Comparison of ENCODE assay signal across 20 cellular contexts in the genomic region with DNA sequence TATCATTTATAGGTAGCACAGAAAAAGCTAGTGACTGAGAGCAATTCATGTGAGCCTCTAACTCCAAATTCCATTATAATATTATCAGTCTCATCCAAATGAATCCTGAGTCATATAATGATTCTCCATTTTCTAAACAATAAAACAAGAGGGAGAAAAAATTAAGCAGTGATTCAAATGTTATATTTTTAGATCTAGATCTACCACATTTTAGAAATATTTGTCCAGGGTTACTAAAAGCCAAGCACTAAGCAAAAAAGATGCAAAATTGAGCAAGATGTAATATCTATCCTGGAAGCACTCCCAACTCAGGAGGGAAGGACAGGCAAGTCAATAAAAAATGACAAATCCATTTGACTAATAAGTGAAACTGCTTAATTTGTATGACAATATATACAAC.
A peak's percentile ranks its signal among the peaks of the same experiment; 100 is the strongest.
DNase-seq lines count a peak whose midpoint lies in the region; ATAC-seq and TF ChIP-seq lines count a peak whose summit lies in the region.
"Had no signal": no experiment of that assay in that cellular context is flagged by ENCODE, and none has a peak within 500 bp of the region (broad histone marks: within the 10 kb centered on the region; RNA-seq: fewer than 3 reads in every experiment).

No MANE protein-coding gene starts in this region.

- H3K9me3 ChIP-seq in SK-N-SH (no peaks in the 10 kb centered on the region; the same call in 1 of the 2 replicates), gastrocnemius medialis (no peaks in the 10 kb centered on the region), vagina (no peaks in the 10 kb centered on the region)
- H3K9me3 ChIP-seq: colonic mucosa had no signal

- TF ChIP-seq POLR2A in gastrocnemius medialis (IDR thresholded peaks at IDR 0.05) (no peak), vagina (IDR thresholded peaks at IDR 0.05) (no peak)

- H4K20me1 ChIP-seq in SK-N-SH (ENCODE audit: insufficient read depth): no peaks in the 10 kb centered on the region; the same call in 1 of the 2 replicates

- peak; percentile 35 for DNase-seq in GM03348 (ENCODE audit: low spot score)
- DNase-seq in SK-N-SH: no peak
- DNase-seq in foreskin fibroblast: peak; percentile 41 to 57
- no peak for DNase-seq in gastrocnemius medialis
- DNase-seq in vagina (ENCODE audit: extremely low spot score in 2 of 2): no peak
- DNase-seq in DMS153 (lab: John Stamatoyannopoulos, UW): no peak
- no peak for DNase-seq in NCI-H748 (lab: John Stamatoyannopoulos, UW; ENCODE audit: unreplicated experiment)
- DNase-seq: activated CD4-positive, CD25-positive, alpha-beta regulatory T cell; activated CD8-positive, alpha-beta T cell treated with anti-CD3 and anti-CD28 coated beads for 36 hours; activated T-cell treated with anti-CD3 and anti-CD28 coated beads, Interleukin-2, amount 50 U/mL, for 4 hours; brain microvascular endothelial cell; colonic mucosa; MG63; NCI-H1436 treated with DMSO at 0.1 percent for 48 hours; NCI-H82; OCI-M1; SIG-M5; stimulated activated CD4-positive, alpha-beta T cell treated with anti-CD3 and anti-CD28 coated beads, Interleukin-2, amount 100 ng/mL, for 48 hours had no signal

- TF ChIP-seq EP300 in SK-N-SH (IDR thresholded peaks at IDR 0.05; ENCODE audit: borderline replicate concordance in 1 of 2, low read depth in 1 of 2, low read length in 1 of 2): no peak

- POLR2A ChIA-PET in SK-N-SH (lab: Yijun Ruan, JAX): no interaction called here

- peak overlapping the region in 1 of 2 experiments; percentile 48; a peak in 3 of 4 replicates for H3K27ac ChIP-seq in SK-N-SH (ENCODE audit: low read depth in 2 of 2, low read length in 1 of 2)
- peak overlapping the region in 3 of 4 donors; percentile 49 to 59 (median 56) for H3K27ac ChIP-seq in gastrocnemius medialis
- H3K27ac ChIP-seq in vagina: no peak overlapping the region
- H3K27ac ChIP-seq: BLaER1 treated with 17β-estradiol and CSF1 and Interleukin-3, amounts not matched to agents 10 nM and 100 nM; brain microvascular endothelial cell; colonic mucosa; skin epidermis had no signal

- H3F3A ChIP-seq in SK-N-SH (replicated peaks; ENCODE audit: insufficient read depth): peaks cover 10% of the 10 kb centered on the region

- no peaks in the 10 kb centered on the region for H3K27me3 ChIP-seq in SK-N-SH (ENCODE audit: insufficient read depth)
- H3K27me3 ChIP-seq in gastrocnemius medialis: no peaks in the 10 kb centered on the region
- H3K27me3 ChIP-seq in vagina: no peaks in the 10 kb centered on the region
- H3K27me3 ChIP-seq: BLaER1 treated with 17β-estradiol and CSF1 and Interleukin-3, amounts not matched to agents 10 nM and 100 nM; brain microvascular endothelial cell; colonic mucosa; MG63 had no signal

- no peak overlapping the region for H3K4me2 ChIP-seq in SK-N-SH
- H3K4me2 ChIP-seq: BLaER1 treated with 17β-estradiol and CSF1 and Interleukin-3, amounts not matched to agents 10 nM and 100 nM had no signal

- intact Hi-C loops in gastrocnemius medialis (cut with DNase I; ENCODE audit: low total_unique reads): no loop called here
- intact Hi-C loops in vagina (cut with DNase I): no loop called here

- CTCF ChIA-PET in SK-N-SH (lab: Yijun Ruan, JAX): no interaction called here

- in situ Hi-C loops in gastrocnemius medialis (cut with MboI; ENCODE audit: low sequenced_read_pairs in 4 of 4): no loop called here

- H3K4me1 ChIP-seq in SK-N-SH (ENCODE audit: control insufficient read depth in 1 of 2, insufficient read depth in 2 of 2, low read depth in 1 of 2, low read length in 1 of 2): peaks cover 0 to 12% of the 10 kb centered on the region in 2 experiments; a peak in 1 of 4 replicates
- peaks cover 27 to 39% of the 10 kb centered on the region in 2 donors for H3K4me1 ChIP-seq in gastrocnemius medialis
- no peaks in the 10 kb centered on the region for H3K4me1 ChIP-seq in vagina
- H3K4me1 ChIP-seq: colonic mucosa had no signal

- TF ChIP-seq RAD21 in SK-N-SH (IDR thresholded peaks at IDR 0.05; ENCODE audit: low read length): no peak

- peak in 1 of 2 donors; percentile 45 for ATAC-seq in gastrocnemius medialis
- ATAC-seq: activated CD8-positive, alpha-beta T cell treated with anti-CD3 and anti-CD28 coated beads for 36 hours; activated T-cell treated with anti-CD3 and anti-CD28 coated beads, Interleukin-2, amount 50 U/mL, for 4 hours had no signal

- H2AFZ ChIP-seq in SK-N-SH (ENCODE audit: low read depth): no peak overlapping the region

- H3K79me2 ChIP-seq in SK-N-SH (ENCODE audit: insufficient read depth): 0 out of 2 replicates have a peak, but pooled peaks cover 4% of the 10 kb centered on the region

- H3K9ac ChIP-seq in SK-N-SH: no peak overlapping the region
- H3K9ac ChIP-seq: BLaER1 treated with 17β-estradiol and CSF1 and Interleukin-3, amounts not matched to agents 10 nM and 100 nM had no signal

- H3K4me3 ChIP-seq in SK-N-SH (ENCODE audit: low read depth in 2 of 2, low read length in 1 of 2) (no peak overlapping the region), foreskin fibroblast (ENCODE audit: low read depth in 1 of 2, low read length in 2 of 2) (no peak overlapping the region), gastrocnemius medialis (no peak overlapping the region), vagina (no peak overlapping the region)
- H3K4me3 ChIP-seq: BLaER1 treated with 17β-estradiol and CSF1 and Interleukin-3, amounts not matched to agents 10 nM and 100 nM; colonic mucosa; MG63; skin epidermis had no signal

- H3K36me3 ChIP-seq in SK-N-SH (replicated peaks in 1 of 2; ENCODE audit: control insufficient read depth in 1 of 2, insufficient read depth in 2 of 2, low read length in 1 of 2) (no peaks in the 10 kb centered on the region), gastrocnemius medialis (no peaks in the 10 kb centered on the region), vagina (no peaks in the 10 kb centered on the region)
- H3K36me3 ChIP-seq: brain microvascular endothelial cell, colonic mucosa, MG63 had no signal

- TF ChIP-seq CTCF in SK-N-SH (IDR thresholded peaks at IDR 0.05) (no peak), foreskin fibroblast (IDR thresholded peaks at IDR 0.05; ENCODE audit: low read depth, low read length) (no peak), gastrocnemius medialis (IDR thresholded peaks at IDR 0.05 in 4 of 5, conservative IDR thresholded peaks at IDR 0.05 in 1 of 5) (no peak), vagina (IDR thresholded peaks at IDR 0.05) (no peak)

- no peaks in the 10 kb centered on the region for H3K9me2 ChIP-seq in SK-N-SH

TF ChIP-seq in SK-N-SH, 30 proteins besides CTCF, POLR2A, EP300 and RAD21:
- no peak for TF ChIP-seq GATA2 (CRISPR knock-in tag; IDR thresholded peaks at IDR 0.05)
- TF ChIP-seq MXI1 (IDR thresholded peaks at IDR 0.05; ENCODE audit: low read depth, low read length): no peak
- no peak for TF ChIP-seq EZH2phosphoT487 (IDR thresholded peaks at IDR 0.05; ENCODE audit: borderline replicate concordance, low read depth)
- TF ChIP-seq, protein P1, sequence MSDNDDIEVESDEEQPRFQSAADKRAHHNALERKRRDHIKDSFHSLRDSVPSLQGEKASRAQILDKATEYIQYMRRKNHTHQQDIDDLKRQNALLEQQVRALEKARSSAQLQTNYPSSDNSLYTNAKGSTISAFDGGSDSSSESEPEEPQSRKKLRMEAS (IDR thresholded peaks at IDR 0.05; ENCODE audit: low read depth): no peak
- TF ChIP-seq, protein P2, sequence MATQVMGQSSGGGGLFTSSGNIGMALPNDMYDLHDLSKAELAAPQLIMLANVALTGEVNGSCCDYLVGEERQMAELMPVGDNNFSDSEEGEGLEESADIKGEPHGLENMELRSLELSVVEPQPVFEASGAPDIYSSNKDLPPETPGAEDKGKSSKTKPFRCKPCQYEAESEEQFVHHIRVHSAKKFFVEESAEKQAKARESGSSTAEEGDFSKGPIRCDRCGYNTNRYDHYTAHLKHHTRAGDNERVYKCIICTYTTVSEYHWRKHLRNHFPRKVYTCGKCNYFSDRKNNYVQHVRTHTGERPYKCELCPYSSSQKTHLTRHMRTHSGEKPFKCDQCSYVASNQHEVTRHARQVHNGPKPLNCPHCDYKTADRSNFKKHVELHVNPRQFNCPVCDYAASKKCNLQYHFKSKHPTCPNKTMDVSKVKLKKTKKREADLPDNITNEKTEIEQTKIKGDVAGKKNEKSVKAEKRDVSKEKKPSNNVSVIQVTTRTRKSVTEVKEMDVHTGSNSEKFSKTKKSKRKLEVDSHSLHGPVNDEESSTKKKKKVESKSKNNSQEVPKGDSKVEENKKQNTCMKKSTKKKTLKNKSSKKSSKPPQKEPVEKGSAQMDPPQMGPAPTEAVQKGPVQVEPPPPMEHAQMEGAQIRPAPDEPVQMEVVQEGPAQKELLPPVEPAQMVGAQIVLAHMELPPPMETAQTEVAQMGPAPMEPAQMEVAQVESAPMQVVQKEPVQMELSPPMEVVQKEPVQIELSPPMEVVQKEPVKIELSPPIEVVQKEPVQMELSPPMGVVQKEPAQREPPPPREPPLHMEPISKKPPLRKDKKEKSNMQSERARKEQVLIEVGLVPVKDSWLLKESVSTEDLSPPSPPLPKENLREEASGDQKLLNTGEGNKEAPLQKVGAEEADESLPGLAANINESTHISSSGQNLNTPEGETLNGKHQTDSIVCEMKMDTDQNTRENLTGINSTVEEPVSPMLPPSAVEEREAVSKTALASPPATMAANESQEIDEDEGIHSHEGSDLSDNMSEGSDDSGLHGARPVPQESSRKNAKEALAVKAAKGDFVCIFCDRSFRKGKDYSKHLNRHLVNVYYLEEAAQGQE (IDR thresholded peaks at IDR 0.05; ENCODE audit: low read depth, low read length): no peak
- no peak for TF ChIP-seq SIN3A (IDR thresholded peaks at IDR 0.05; ENCODE audit: borderline replicate concordance, low read depth, low read length)
- TF ChIP-seq POLR2AphosphoS5 (IDR thresholded peaks at IDR 0.05; ENCODE audit: low read depth, low read length): no peak
- no peak for TF ChIP-seq TCF12 (IDR thresholded peaks at IDR 0.05)
- TF ChIP-seq, protein P3, sequence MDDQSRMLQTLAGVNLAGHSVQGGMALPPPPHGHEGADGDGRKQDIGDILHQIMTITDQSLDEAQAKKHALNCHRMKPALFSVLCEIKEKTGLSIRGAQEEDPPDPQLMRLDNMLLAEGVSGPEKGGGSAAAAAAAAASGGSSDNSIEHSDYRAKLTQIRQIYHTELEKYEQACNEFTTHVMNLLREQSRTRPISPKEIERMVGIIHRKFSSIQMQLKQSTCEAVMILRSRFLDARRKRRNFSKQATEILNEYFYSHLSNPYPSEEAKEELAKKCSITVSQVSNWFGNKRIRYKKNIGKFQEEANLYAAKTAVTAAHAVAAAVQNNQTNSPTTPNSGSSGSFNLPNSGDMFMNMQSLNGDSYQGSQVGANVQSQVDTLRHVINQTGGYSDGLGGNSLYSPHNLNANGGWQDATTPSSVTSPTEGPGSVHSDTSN (IDR thresholded peaks at IDR 0.05): peak; percentile 37
- no peak for TF ChIP-seq GABPA (IDR thresholded peaks at IDR 0.05; ENCODE audit: low read depth)
- TF ChIP-seq MEF2A (IDR thresholded peaks at IDR 0.05; ENCODE audit: borderline replicate concordance, low read depth): 0 out of 2 replicates have a peak, but pooled peaks have one; percentile 29

Comparison
In these comparisons a context has a peak if more than half of its experiments do, and no peak if none do; other contexts are left out.
1. DNase-seq: peak in GM03348 (single experiment) and foreskin fibroblast (2 of 2); none in SK-N-SH (single experiment), gastrocnemius medialis (0 of 2), vagina (0 of 2), DMS153 (single experiment) and NCI-H748 (single experiment).